Comparison of ENCODE assay signal across 12 cellular contexts in genomic region chr19:39679791-39680168, GRCh38.
A peak's percentile ranks its signal among the peaks of the same experiment; 100 is the strongest.
DNase-seq lines count a peak whose midpoint lies in the region; ATAC-seq lines count a peak whose summit lies in the region.
"Had no signal": no experiment of that assay in that cellular context is flagged by ENCODE, and none has a peak within 500 bp of the region (broad histone marks: within the 10 kb centered on the region; RNA-seq: fewer than 3 reads in every experiment).

No MANE protein-coding gene starts in this region.

- ATAC-seq in HG03565 (IDR thresholded peaks at IDR 0.05; ENCODE audit: unreplicated experiment) = peak; percentile 16

- H3K4me3 Mint-ChIP-seq in activated naive CD8-positive, alpha-beta T cell = peak overlapping the region; percentile 72
- H3K4me3 Mint-ChIP-seq: type B pancreatic cell had no signal

- H3K36me3 Mint-ChIP-seq in activated naive CD8-positive, alpha-beta T cell = no peaks in the 10 kb centered on the region
- H3K36me3 Mint-ChIP-seq: type B pancreatic cell had no signal

- peaks cover 2% of the 10 kb centered on the region for H3K27me3 Mint-ChIP-seq in activated naive CD8-positive, alpha-beta T cell

- no peaks in the 10 kb centered on the region for H3K9me3 Mint-ChIP-seq in activated naive CD8-positive, alpha-beta T cell (ENCODE audit: low read depth)
- H3K9me3 Mint-ChIP-seq: type B pancreatic cell had no signal

- H3K27ac Mint-ChIP-seq in activated naive CD8-positive, alpha-beta T cell = peak overlapping the region; percentile 72
- H3K27ac Mint-ChIP-seq: type B pancreatic cell had no signal

- peak; percentile 49 for DNase-seq in stimulated activated naive CD4-positive, alpha-beta T cell treated with Interleukin-2 at 50 U/mL for 16 hours (lab: John Stamatoyannopoulos, UW)
- no peak for DNase-seq in stimulated activated naive CD4-positive, alpha-beta T cell (lab: John Stamatoyannopoulos, UW)
- DNase-seq in NCI-H128 (lab: John Stamatoyannopoulos, UW; ENCODE audit: unreplicated experiment) (no peak), iPS-NIHi7 (ENCODE audit: extremely low spot score) (no peak), retina (no peak), NCI-H1105 treated with DMSO at 0.1 percent for 48 hours (lab: John Stamatoyannopoulos, UW) (no peak)
- DNase-seq: left ventricle myocardium inferior, NCI-H187, sigmoid colon had no signal

- H3K4me1 Mint-ChIP-seq in activated naive CD8-positive, alpha-beta T cell (ENCODE audit: low read depth) = peaks cover 30% of the 10 kb centered on the region
